8 cellular contexts compared by ENCODE assay signal in the genomic region with DNA sequence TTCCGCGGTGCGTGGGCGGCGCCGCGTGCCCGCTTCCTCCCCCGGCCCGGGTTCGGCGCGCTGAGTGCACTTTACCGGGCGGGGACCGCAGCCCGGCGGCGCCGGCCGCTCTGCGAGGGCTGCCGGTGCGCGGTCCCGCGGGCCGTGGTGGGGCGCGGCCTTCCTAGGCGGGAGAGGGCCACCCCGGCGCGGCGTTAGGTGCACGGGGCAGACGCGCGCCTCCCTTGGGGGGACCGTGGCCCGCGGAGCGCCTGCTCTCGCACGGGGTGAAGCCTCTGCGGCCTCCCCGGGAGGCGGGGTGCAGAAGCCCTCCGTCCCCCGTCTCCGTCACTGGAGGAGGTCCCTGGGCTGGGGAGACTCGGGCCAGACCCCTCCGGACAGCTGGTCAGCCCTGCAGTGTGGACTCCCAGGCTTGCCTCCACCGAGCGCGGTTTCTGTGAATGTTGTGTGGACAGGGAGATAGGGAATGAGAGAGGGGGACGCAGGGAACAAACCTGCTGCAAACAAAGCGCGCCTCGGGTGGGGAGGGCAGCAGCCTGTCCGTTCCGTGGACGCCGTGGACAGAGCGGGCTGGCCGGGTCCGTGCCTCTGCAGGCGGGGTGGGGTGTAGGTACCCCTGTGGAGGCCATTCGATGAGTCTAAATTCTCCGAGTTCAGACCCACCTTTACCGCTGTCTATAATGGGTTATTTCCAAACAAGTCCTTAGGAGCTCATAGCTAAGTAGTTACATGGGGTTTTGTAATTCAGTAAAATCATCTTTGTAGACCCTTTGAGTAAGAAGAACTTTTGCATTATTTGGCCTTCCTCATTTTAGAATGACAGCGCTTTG. TPM values are rescaled to one million over a fixed set of nuclear protein-coding genes. Genes with fewer than 3 reads are reported as not detected.
DNase-seq lines count a peak whose midpoint lies in the region; ATAC-seq and TF ChIP-seq lines count a peak whose summit lies in the region.

No MANE protein-coding gene starts in this region.

- H3K4me1 ChIP-seq in HAP-1: peaks cover 22% of the 10 kb centered on the region
- H3K4me1 ChIP-seq in mammary epithelial cell (ENCODE audit: insufficient read depth, low read length): peaks cover 11% of the 10 kb centered on the region
- H3K4me1 ChIP-seq in left lung: peaks cover 8 to 12% of the 10 kb centered on the region in 2 donors
- H3K4me1 ChIP-seq in thoracic aorta (ENCODE audit: control insufficient read depth in 1 of 2, low read depth in 2 of 2): peaks cover 8 to 13% of the 10 kb centered on the region in 2 donors

- peak overlapping the region; percentile 87 for H3K4me2 ChIP-seq in mammary epithelial cell (ENCODE audit: insufficient read depth, low read depth, low read length)

- H3K27me3 ChIP-seq in HAP-1 (ENCODE audit: low read depth) (no peaks in the 10 kb centered on the region), mammary epithelial cell (ENCODE audit: insufficient read depth, low read length) (no peaks in the 10 kb centered on the region), left lung (peaks cover 0 to 7% of the 10 kb centered on the region in 2 donors), thoracic aorta (replicated peaks; ENCODE audit: insufficient read depth) (no peaks in the 10 kb centered on the region)

- peak overlapping the region; percentile 98 for H2AFZ ChIP-seq in mammary epithelial cell (ENCODE audit: low read depth, low read length)

- in situ Hi-C loops in HAP-1 (cut with MboI; ENCODE audit: low sequenced_read_pairs) (no loop called here), mammary epithelial cell (cut with MboI; ENCODE audit: low sequenced_read_pairs in 2 of 2) (loop anchor here in 1 of 2 donors (10.0 kb wide), 1 partner anchor 98 kb away; no protein-coding TSS in a partner anchor)

- peak; percentile 6 for ATAC-seq in left lung
- no peak for ATAC-seq in thoracic aorta (ENCODE audit: insufficient number of reproducible peaks, low FRiP score, low read depth)
- ATAC-seq in GM21529 (IDR thresholded peaks at IDR 0.05; ENCODE audit: unreplicated experiment): no peak

- no peaks in the 10 kb centered on the region for H4K20me1 ChIP-seq in mammary epithelial cell (ENCODE audit: insufficient read depth, low read length)

- no TSS peak for BruUV-seq in mammary epithelial cell (replicated peaks; lab: Mats Ljungman, UMichigan)

- H3K36me3 ChIP-seq in HAP-1 (replicated peaks) (peaks cover 24% of the 10 kb centered on the region), mammary epithelial cell (ENCODE audit: insufficient read depth, low read length) (no peaks in the 10 kb centered on the region), left lung (peaks cover 0 to 5% of the 10 kb centered on the region in 2 donors), thoracic aorta (peaks cover 4% of the 10 kb centered on the region)

- TF ChIP-seq CTCF in mammary epithelial cell (conservative IDR thresholded peaks at IDR 0.05 in 1 of 2, IDR thresholded peaks at IDR 0.05 in 1 of 2; ENCODE audit: extremely low read depth in 1 of 2, insufficient read depth in 1 of 2, low read depth in 1 of 2, low read length in 2 of 2): no peak
- TF ChIP-seq CTCF in left lung (IDR thresholded peaks at IDR 0.05): no peak
- no peak for TF ChIP-seq CTCF in thoracic aorta (IDR thresholded peaks at IDR 0.05)

- H3K9me3 ChIP-seq in HAP-1 (peaks cover 4% of the 10 kb centered on the region), mammary epithelial cell (replicated peaks; ENCODE audit: insufficient read depth, low read length) (no peaks in the 10 kb centered on the region), left lung (no peaks in the 10 kb centered on the region), thoracic aorta (no peaks in the 10 kb centered on the region)

- peak overlapping the region; percentile 30 for H3K9ac ChIP-seq in mammary epithelial cell (ENCODE audit: insufficient read depth, low read length)

- H3K4me3 ChIP-seq in HAP-1: peak overlapping the region; percentile 87
- peak overlapping the region; percentile 96 to 99 (median 97) for H3K4me3 ChIP-seq in mammary epithelial cell (replicated peaks in 1 of 3; ENCODE audit: insufficient read depth in 1 of 3, low read depth in 2 of 3, low read length in 3 of 3)
- H3K4me3 ChIP-seq in left lung: peak overlapping the region; percentile 61 to 97
- H3K4me3 ChIP-seq in thoracic aorta: peak overlapping the region; percentile 88

- peak; percentile 49 for DNase-seq in NCI-H345 (lab: John Stamatoyannopoulos, UW)
- DNase-seq in NCI-H345 treated with DMSO at 0.1 percent for 48 hours (lab: John Stamatoyannopoulos, UW; ENCODE audit: unreplicated experiment): no peak
- peak in 1 of 2 experiments; percentile 30 for DNase-seq in HAP-1 (ENCODE audit: low spot score in 2 of 2)
- peak; percentile 38 for DNase-seq in NAMALWA (ENCODE audit: low spot score)
- DNase-seq in mammary epithelial cell: peak; percentile 31
- peak in 1 of 2 donors; percentile 85 for DNase-seq in left lung
- DNase-seq in thoracic aorta (ENCODE audit: low spot score): no peak

- 3% methylated on average over 28 of the region's 72 CpGs for WGBS in mammary epithelial cell (ENCODE audit: low coverage, missing lambda C conversion rate)

- CTCF ChIA-PET in mammary epithelial cell (lab: Charles Lee; ENCODE audit: low non-redundant PET): interaction anchor here (0.6 kb wide), 1 partner anchor 91 kb away, joined by 6 read pairs; no protein-coding TSS in a partner anchor

- dilution Hi-C loops in mammary epithelial cell (cut with HindIII; ENCODE audit: low sequenced_read_pairs): no loop called here

- peaks cover 48% of the 10 kb centered on the region for H3K79me2 ChIP-seq in mammary epithelial cell (ENCODE audit: insufficient read depth, low read length)

- H3K27ac ChIP-seq in mammary epithelial cell (ENCODE audit: insufficient read depth, low read depth, low read length) (peak overlapping the region; percentile 66), left lung (peak overlapping the region; percentile 73 to 78), thoracic aorta (peak overlapping the region in 1 of 2 donors; percentile 69)

- intact Hi-C loops in mammary epithelial cell (cut with micrococcal nuclease) (loop anchor here (5.0 kb wide), 2 partner anchors 35 to 55 kb away; a partner anchor contains a TSS), left lung (cut with DNase I) (no loop called here)

RNA-seq across cellular contexts. Expression of a gene that starts 0.7 kb away (rescaled TPM):
- total RNA-seq in mammary epithelial cell (10 to 100 TPM; 28.7 to 90.9 TPM), left lung (10 to 100 TPM; 87.2 to 89.6 TPM), thoracic aorta (10 to 100 TPM; 55.0 to 55.5 TPM)
- 69.5 TPM for polyA plus RNA-seq in mammary epithelial cell
- 80.5 TPM for polyA minus RNA-seq in mammary epithelial cell

RNA-seq across cellular contexts. Expression of a gene that starts 17.2 kb away (rescaled TPM):
- total RNA-seq in mammary epithelial cell: 1 to 10 TPM; 2.2 to 4.2 TPM
- 0.14 TPM for polyA plus RNA-seq in mammary epithelial cell
- not detected for polyA minus RNA-seq in mammary epithelial cell
- total RNA-seq in left lung: 10 to 100 TPM; 17.7 to 28.1 TPM
- 10 to 100 TPM in 1 of 2 donors, 1 to 10 TPM in 1; 8.3 to 10.4 TPM for total RNA-seq in thoracic aorta

RNA-seq across cellular contexts. Expression of a gene that starts 36.1 kb away (rescaled TPM):
- total RNA-seq in mammary epithelial cell: 10 to 100 TPM; 16.7 to 44.5 TPM
- 27.2 TPM for polyA plus RNA-seq in mammary epithelial cell
- 52.6 TPM for polyA minus RNA-seq in mammary epithelial cell
- 10 to 100 TPM; 24.7 to 30.0 TPM for total RNA-seq in left lung
- 10 to 100 TPM in 1 of 2 donors, 1 to 10 TPM in 1; 9.8 to 15.6 TPM for total RNA-seq in thoracic aorta

RNA-seq across cellular contexts. Expression of a gene that starts 54.1 kb away (rescaled TPM):
- total RNA-seq in mammary epithelial cell (10 to 100 TPM; 13.3 to 17.8 TPM), left lung (10 to 100 TPM in 1 of 2 donors, 1 to 10 TPM in 1; 6.8 to 10.2 TPM), thoracic aorta (10 to 100 TPM; 17.3 to 21.1 TPM)
- polyA plus RNA-seq in mammary epithelial cell: 16.5 TPM
- polyA minus RNA-seq in mammary epithelial cell: 10.5 TPM

Comparison
In these comparisons a context has a peak if more than half of its experiments do, and no peak if none do; other contexts are left out.
1. DNase-seq: peak in NCI-H345 (single experiment), NAMALWA (single experiment) and mammary epithelial cell (single experiment); none in NCI-H345 treated with DMSO at 0.1 percent for 48 hours (single experiment) and thoracic aorta (single experiment).
2. Peak in every context shown above with its lines, with median percentiles within 50 percentile points of each other: H3K4me3 ChIP-seq.